In genomic region chr9:112174965-112175795, GRCh38 we compare ENCODE assay signal across 8 cellular contexts. TPM values are rescaled to one million over a fixed set of nuclear protein-coding genes. Genes with fewer than 3 reads are reported as not detected.
DNase-seq lines count a peak whose midpoint lies in the region; ATAC-seq and TF ChIP-seq lines count a peak whose summit lies in the region.

Gene SUSD1, minus strand, starts transcription at chr9:112175297. Its CDS starts 62 bp downstream, at chr9:112175235.

- TF ChIP-seq CTCF in epithelial cell of esophagus (IDR thresholded peaks at IDR 0.05; ENCODE audit: insufficient read depth, low read depth, low read length, missing control alignments) = no peak

- H3K36me3 ChIP-seq in muscle layer of duodenum (ENCODE audit: control insufficient read depth in 1 of 2, insufficient read depth in 2 of 2, low read length in 2 of 2) = no peaks in the 10 kb centered on the region
- H3K36me3 ChIP-seq in urinary bladder (ENCODE audit: insufficient read depth) = no peaks in the 10 kb centered on the region

- H3K27ac ChIP-seq in muscle layer of duodenum (ENCODE audit: low read length) (peak within 1 kb of the TSS; percentile 85), urinary bladder (ENCODE audit: low read depth) (peak within 1 kb of the TSS; percentile 90)

- WGBS in urinary bladder = 3% methylated on average over 88 of the region's 88 CpGs

- peak; percentile 53 for ATAC-seq in GM21723 (IDR thresholded peaks at IDR 0.05; ENCODE audit: unreplicated experiment)

- peak within 1 kb of the TSS; percentile 65 for H3K4me3 ChIP-seq in Jurkat, Clone E6-1 (ENCODE audit: low read length)
- H3K4me3 ChIP-seq in epithelial cell of esophagus (ENCODE audit: low read length) = peak within 1 kb of the TSS; percentile 33
- H3K4me3 ChIP-seq in muscle layer of duodenum (ENCODE audit: low read depth in 1 of 2, low read length in 2 of 2) = peak within 1 kb of the TSS; percentile 70 to 72
- peak within 1 kb of the TSS; percentile 93 for H3K4me3 ChIP-seq in urinary bladder (ENCODE audit: low read depth, low read length)

- DNase-seq in NCI-H1436 (lab: John Stamatoyannopoulos, UW) = peak; percentile 30
- no peak for DNase-seq in NCI-H1436 treated with DMSO at 0.1 percent for 48 hours (lab: John Stamatoyannopoulos, UW)
- no peak for DNase-seq in Jurkat, Clone E6-1 (ENCODE audit: low read depth, low spot score)
- DNase-seq in activated CD4-positive, alpha-beta T cell treated with anti-CD3 and anti-CD28 coated beads for 48 hours = peak; percentile 20
- no peak for DNase-seq in epithelial cell of esophagus (ENCODE audit: low read depth)

- no peaks in the 10 kb centered on the region for H3K9me3 ChIP-seq in muscle layer of duodenum (ENCODE audit: control insufficient read depth in 1 of 2, low read length in 2 of 2)

- H3K27me3 ChIP-seq in muscle layer of duodenum (ENCODE audit: low read depth, low read length) = no peaks in the 10 kb centered on the region

- H3K4me1 ChIP-seq in muscle layer of duodenum (ENCODE audit: control insufficient read depth in 1 of 2, insufficient read depth in 2 of 2, low read length in 2 of 2) (peaks cover 0 to 6% of the 10 kb centered on the region in 2 donors), urinary bladder (ENCODE audit: insufficient read depth) (no peaks in the 10 kb centered on the region)

RNA-seq across cellular contexts. Expression of gene SUSD1, which starts in this region (rescaled TPM):
- 12.8 TPM for polyA plus RNA-seq in Jurkat, Clone E6-1 (2012; ENCODE audit: insufficient read depth, insufficient read length)
- 19.9 TPM for total RNA-seq in urinary bladder
- polyA plus RNA-seq in urinary bladder = 7.5 TPM

Comparison
In these comparisons a context has a peak if more than half of its experiments do, and no peak if none do; other contexts are left out.
1. DNase-seq: peak in NCI-H1436 (single experiment) and activated CD4-positive, alpha-beta T cell treated with anti-CD3 and anti-CD28 coated beads for 48 hours (single experiment); none in NCI-H1436 treated with DMSO at 0.1 percent for 48 hours (single experiment), Jurkat, Clone E6-1 (single experiment) and epithelial cell of esophagus (single experiment).
2. H3K4me3 ChIP-seq: peak in every context shown above with its lines; median percentile 93 in urinary bladder; 71 in muscle layer of duodenum; 65 in Jurkat, Clone E6-1; 33 in epithelial cell of esophagus.